Comparison of ENCODE assay signal across 8 cellular contexts in the genomic region with DNA sequence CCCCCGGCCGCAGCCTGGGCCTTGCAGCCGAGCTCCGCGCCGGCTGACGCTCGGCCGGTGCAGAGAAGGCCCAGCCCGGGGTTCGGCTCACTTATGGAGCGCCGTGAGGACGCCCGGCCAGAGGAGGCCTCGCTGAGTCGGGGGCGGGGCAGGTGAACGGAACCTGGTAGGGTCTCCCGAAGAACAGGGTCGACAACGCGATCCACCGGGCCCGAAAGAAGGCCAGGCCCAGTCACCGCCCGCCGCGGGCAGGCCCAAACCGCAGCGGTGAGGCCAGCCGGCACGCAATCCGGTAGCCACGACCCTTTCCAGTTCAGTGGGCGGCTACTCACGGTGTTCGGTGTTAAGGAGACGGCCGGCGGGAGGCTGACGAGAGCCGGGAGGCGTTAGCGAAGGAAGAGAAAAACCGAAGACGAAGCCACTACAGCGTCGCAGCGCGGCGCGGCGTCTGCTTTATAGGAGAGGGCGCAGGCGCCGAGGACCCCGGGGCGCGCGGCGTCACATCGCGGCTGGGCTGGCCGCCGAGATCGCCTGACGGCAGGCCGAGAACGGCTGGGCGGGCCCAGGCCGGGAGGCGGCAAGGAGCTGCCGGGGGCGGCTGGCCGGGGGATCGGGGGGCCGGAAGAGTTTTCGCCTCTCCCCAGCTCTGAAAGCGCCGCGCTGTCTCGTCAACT. TPM values are rescaled to one million over a fixed set of nuclear protein-coding genes. Genes with fewer than 3 reads are reported as not detected.
DNase-seq lines count a peak whose midpoint lies in the region; ATAC-seq, FAIRE-seq and TF ChIP-seq lines count a peak whose summit lies in the region.

A gene (minus strand): TSS at position 428 of the 674 bp plus-strand sequence. CDS start 2,928 bp downstream, outside the sequence.

- no peaks in the 10 kb centered on the region for H3K27me3 ChIP-seq in PC-3 (ENCODE audit: low read length)
- no peaks in the 10 kb centered on the region for H3K27me3 ChIP-seq in mononuclear cell (ENCODE audit: insufficient read depth, low read length)

- peak; percentile 72 for FAIRE-seq in HTR-8/SVneo (lab: Jason Lieb, UNC)

- H3K9me3 ChIP-seq in PC-3 (ENCODE audit: low read length) (no peaks in the 10 kb centered on the region), mononuclear cell (ENCODE audit: low read depth, low read length) (no peaks in the 10 kb centered on the region)

- peak within 1 kb of the TSS; percentile 89 for H2AFZ ChIP-seq in PC-3 (ENCODE audit: low read length)

- CTCF ChIA-PET in PC-3 (lab: Charles Lee) = no interaction called here

- no peaks in the 10 kb centered on the region for H3F3A ChIP-seq in PC-3 (ENCODE audit: low read length, unreplicated experiment)

- peak within 1 kb of the TSS; percentile 92 for H3K27ac ChIP-seq in PC-3 (ENCODE audit: low read length)

- peaks cover 14% of the 10 kb centered on the region; the same call in 1 of the 2 replicates for H3K36me3 ChIP-seq in PC-3 (ENCODE audit: low read depth, low read length)

- in situ Hi-C loops in Caki2 (cut with HindIII; ENCODE audit: low pct_unique_long_range_greater_than_20kb, low sequenced_read_pairs) = no loop called here

- intact Hi-C loops in PC-3 (cut with micrococcal nuclease) = loop anchor here (2.0 kb wide), 1 partner anchor 48 kb away; no protein-coding TSS in a partner anchor

- peaks cover 34% of the 10 kb centered on the region for H4K20me1 ChIP-seq in PC-3 (ENCODE audit: low read length)

- peak within 1 kb of the TSS; percentile 100 for H3K9ac ChIP-seq in PC-3 (ENCODE audit: low read length)

- TF ChIP-seq CTCF in PC-3 (conservative IDR thresholded peaks at IDR 0.05; ENCODE audit: low read depth, low read length) = no peak
- TF ChIP-seq CTCF in epithelial cell of esophagus (IDR thresholded peaks at IDR 0.05; ENCODE audit: insufficient read depth, low read depth, low read length, missing control alignments) = no peak

- DNase-seq in Caki2 (ENCODE audit: low read depth) = peak; percentile 79
- DNase-seq in HTR-8/SVneo (ENCODE audit: insufficient read length, low spot score) = peak; percentile 79
- peak; percentile 72 for DNase-seq in PC-3
- peak; percentile 74 for DNase-seq in activated T-cell treated with anti-CD3 and anti-CD28 coated beads for 4 hours
- peak; percentile 79 for DNase-seq in epithelial cell of esophagus (ENCODE audit: low read depth)
- DNase-seq in stimulated activated CD8-positive, alpha-beta memory T cell treated with anti-CD3 and anti-CD28 coated beads, Interleukin-2, amount 100 ng/mL, for 48 hours (ENCODE audit: low read depth in 2 of 2) = peak; percentile 76 to 77

- H3K79me2 ChIP-seq in PC-3 (ENCODE audit: low read length) = peaks cover 53% of the 10 kb centered on the region

- H3K4me3 ChIP-seq in PC-3 (ENCODE audit: low read length) (peak within 1 kb of the TSS; percentile 94), epithelial cell of esophagus (ENCODE audit: low read length) (peak within 1 kb of the TSS; percentile 84), mononuclear cell (ENCODE audit: low read length) (peak within 1 kb of the TSS; percentile 94)

- POLR2A ChIA-PET in PC-3 (lab: Charles Lee; ENCODE audit: unreplicated experiment) = interaction anchor here (0.5 to 0.9 kb wide), 4 partner anchors 49 to 82 kb away, joined by 3 to 8 read pairs (median 4); a partner anchor contains a TSS

- H3K4me1 ChIP-seq in PC-3 (ENCODE audit: insufficient read depth, low read length) (peaks cover 16% of the 10 kb centered on the region), mononuclear cell (ENCODE audit: insufficient read depth, low read length) (peaks cover 28% of the 10 kb centered on the region)

- ATAC-seq in GM21360 (IDR thresholded peaks at IDR 0.05; ENCODE audit: unreplicated experiment) (peak; percentile 76), PC-3 (peak; percentile 69)

- H3K4me2 ChIP-seq in PC-3 (ENCODE audit: low read length) = peak within 1 kb of the TSS; percentile 89

- H3K9me2 ChIP-seq in PC-3 (replicated peaks; ENCODE audit: low read length) = no peaks in the 10 kb centered on the region

- BruUV-seq in PC-3 (replicated peaks; lab: Mats Ljungman, UMichigan) = no TSS peak

RNA-seq across cellular contexts. Expression of the gene that starts here (rescaled TPM):
- total RNA-seq in Caki2 (2014; rRNA removed; shearing (Covaris generic); ENCODE audit: low replicate concordance) = 616 and 685 TPM in 2 replicates
- total RNA-seq in PC-3 (2014; rRNA removed) = 197 and 220 TPM in 2 replicates
- total RNA-seq in mononuclear cell = 229 TPM

Comparison
In these comparisons a context has a peak if more than half of its experiments do, and no peak if none do; other contexts are left out.
1. Peak in every context shown above with its lines: DNase-seq, ATAC-seq, H3K4me3 ChIP-seq and H3K27ac ChIP-seq.